Comparison of ENCODE assay signal across 8 cellular contexts in the genomic region with DNA sequence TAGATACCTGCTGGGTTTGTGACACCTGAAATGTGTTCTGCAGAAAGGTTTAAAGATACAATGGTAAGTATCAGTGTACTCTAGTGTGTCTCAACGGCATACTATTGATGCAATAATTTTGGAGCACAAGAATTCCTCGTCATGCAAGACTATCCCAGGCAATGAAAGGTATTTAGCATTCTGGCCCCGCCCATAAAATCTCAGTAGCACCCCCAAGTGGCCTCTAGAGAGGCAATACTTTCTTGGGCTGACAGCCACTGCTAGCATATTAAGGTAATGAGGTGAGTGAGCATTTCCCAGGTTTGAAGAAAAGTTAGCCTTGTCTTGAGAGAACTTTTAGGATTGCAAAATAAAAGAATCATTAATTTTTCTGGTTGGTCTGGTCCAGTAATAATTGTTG. TPM values are rescaled to one million over a fixed set of nuclear protein-coding genes. Genes with fewer than 3 reads are reported as not detected.
DNase-seq lines count a peak whose midpoint lies in the region; ATAC-seq and TF ChIP-seq lines count a peak whose summit lies in the region.

No MANE protein-coding gene starts in this region.

- H3K4me3 ChIP-seq in esophagus muscularis mucosa (no peak overlapping the region), colonic mucosa (no peak overlapping the region)

- no peak overlapping the region for H3K9ac ChIP-seq in colonic mucosa (ENCODE audit: low read depth in 2 of 2, low read length in 2 of 2)

- H3K4me1 Mint-ChIP-seq in Calu3 (ENCODE audit: low read depth, unreplicated experiment) = no peaks in the 10 kb centered on the region

- TF ChIP-seq EP300 in esophagus muscularis mucosa (IDR thresholded peaks at IDR 0.05) = no peak

- TF ChIP-seq POLR2A in esophagus muscularis mucosa (IDR thresholded peaks at IDR 0.05; ENCODE audit: low read depth) = no peak

- H3K27ac ChIP-seq in esophagus muscularis mucosa (replicated peaks in 1 of 4) = no peak overlapping the region
- H3K27ac ChIP-seq in colonic mucosa = no peak overlapping the region

- intact Hi-C loops in Calu3 (cut with micrococcal nuclease; ENCODE audit: unreplicated experiment) = no loop called here
- intact Hi-C loops in esophagus muscularis mucosa (cut with DNase I) = no loop called here
- intact Hi-C loops in colonic mucosa (cut with DNase I) = no loop called here

- peaks cover 0 to 3% (median 0%) of the 10 kb centered on the region in 4 donors for H3K27me3 ChIP-seq in esophagus muscularis mucosa
- H3K27me3 ChIP-seq in colonic mucosa = no peaks in the 10 kb centered on the region

- DNase-seq in Calu3 (peak; percentile 38), left kidney (ENCODE audit: low read depth, low spot score) (peak; percentile 43), cerebellar cortex (ENCODE audit: low spot score) (no peak), esophagus muscularis mucosa (ENCODE audit: extremely low spot score) (no peak), colonic mucosa (no peak)
- DNase-seq in NK-92 treated with Interleukin-12 subunit alpha and Interleukin-12 subunit beta, amount 100 ng/mL, for 24 hours (lab: John Stamatoyannopoulos, UW) = no peak

- H3K27ac Mint-ChIP-seq in Calu3 (ENCODE audit: unreplicated experiment) = no peak overlapping the region

- TF ChIP-seq CTCF in Calu3 (IDR thresholded peaks at IDR 0.05; ENCODE audit: unreplicated experiment) (no peak), esophagus muscularis mucosa (IDR thresholded peaks at IDR 0.05) (no peak), colonic mucosa (IDR thresholded peaks at IDR 0.05) (no peak)

- ATAC-seq in GM21360 (IDR thresholded peaks at IDR 0.05; ENCODE audit: unreplicated experiment) (peak; percentile 71), SK-N-SH treated with all-trans-retinoic acid at 6 μM for 48 hours (peak; percentile 74)

- 50% methylated on average over 3 of the region's 3 CpGs for WGBS in esophagus muscularis mucosa

- no peaks in the 10 kb centered on the region for H3K9me3 Mint-ChIP-seq in Calu3 (ENCODE audit: low read depth, unreplicated experiment)

- peaks cover 6% of the 10 kb centered on the region for H3K36me3 Mint-ChIP-seq in Calu3 (ENCODE audit: insufficient read depth, unreplicated experiment)

- no peaks in the 10 kb centered on the region for H3K27me3 Mint-ChIP-seq in Calu3 (ENCODE audit: unreplicated experiment)

- CTCF ChIA-PET in Calu3 (lab: Charles Lee) = no interaction called here

- H3K4me3 Mint-ChIP-seq in Calu3 (ENCODE audit: low read depth, unreplicated experiment) = no peak overlapping the region

- H3K4me1 ChIP-seq in esophagus muscularis mucosa (no peaks in the 10 kb centered on the region), colonic mucosa (no peaks in the 10 kb centered on the region)

- BruUV-seq in Calu3 (replicated peaks; lab: Mats Ljungman, UMichigan) = no TSS peak

- H3K36me3 ChIP-seq in esophagus muscularis mucosa (peaks cover 0 to 8% (median under 1%) of the 10 kb centered on the region in 4 donors), colonic mucosa (no peaks in the 10 kb centered on the region)

- H3K9me3 ChIP-seq in esophagus muscularis mucosa (no peaks in the 10 kb centered on the region), colonic mucosa (no peaks in the 10 kb centered on the region)

TF ChIP-seq in SK-N-SH treated with all-trans-retinoic acid at 6 μM for 48 hours, 23 proteins besides CTCF, POLR2A, EP300 and RAD21:
- TF ChIP-seq, protein P1, sequence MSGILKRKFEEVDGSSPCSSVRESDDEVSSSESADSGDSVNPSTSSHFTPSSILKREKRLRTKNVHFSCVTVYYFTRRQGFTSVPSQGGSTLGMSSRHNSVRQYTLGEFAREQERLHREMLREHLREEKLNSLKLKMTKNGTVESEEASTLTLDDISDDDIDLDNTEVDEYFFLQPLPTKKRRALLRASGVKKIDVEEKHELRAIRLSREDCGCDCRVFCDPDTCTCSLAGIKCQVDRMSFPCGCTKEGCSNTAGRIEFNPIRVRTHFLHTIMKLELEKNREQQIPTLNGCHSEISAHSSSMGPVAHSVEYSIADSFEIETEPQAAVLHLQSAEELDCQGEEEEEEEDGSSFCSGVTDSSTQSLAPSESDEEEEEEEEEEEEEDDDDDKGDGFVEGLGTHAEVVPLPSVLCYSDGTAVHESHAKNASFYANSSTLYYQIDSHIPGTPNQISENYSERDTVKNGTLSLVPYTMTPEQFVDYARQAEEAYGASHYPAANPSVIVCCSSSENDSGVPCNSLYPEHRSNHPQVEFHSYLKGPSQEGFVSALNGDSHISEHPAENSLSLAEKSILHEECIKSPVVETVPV (CRISPR knock-in tag; IDR thresholded peaks at IDR 0.05) = no peak
- TF ChIP-seq ARNTL (CRISPR knock-in tag; IDR thresholded peaks at IDR 0.05; ENCODE audit: borderline replicate concordance, low read depth) (no peak), CSDC2 (CRISPR knock-in tag; IDR thresholded peaks at IDR 0.05) (no peak), ZC3H10 (CRISPR knock-in tag; IDR thresholded peaks at IDR 0.05) (no peak), TCF4 (CRISPR knock-in tag; IDR thresholded peaks at IDR 0.05; ENCODE audit: borderline replicate concordance) (no peak), ZNF8 (CRISPR knock-in tag; IDR thresholded peaks at IDR 0.05) (no peak)
- TF ChIP-seq, protein P2, sequence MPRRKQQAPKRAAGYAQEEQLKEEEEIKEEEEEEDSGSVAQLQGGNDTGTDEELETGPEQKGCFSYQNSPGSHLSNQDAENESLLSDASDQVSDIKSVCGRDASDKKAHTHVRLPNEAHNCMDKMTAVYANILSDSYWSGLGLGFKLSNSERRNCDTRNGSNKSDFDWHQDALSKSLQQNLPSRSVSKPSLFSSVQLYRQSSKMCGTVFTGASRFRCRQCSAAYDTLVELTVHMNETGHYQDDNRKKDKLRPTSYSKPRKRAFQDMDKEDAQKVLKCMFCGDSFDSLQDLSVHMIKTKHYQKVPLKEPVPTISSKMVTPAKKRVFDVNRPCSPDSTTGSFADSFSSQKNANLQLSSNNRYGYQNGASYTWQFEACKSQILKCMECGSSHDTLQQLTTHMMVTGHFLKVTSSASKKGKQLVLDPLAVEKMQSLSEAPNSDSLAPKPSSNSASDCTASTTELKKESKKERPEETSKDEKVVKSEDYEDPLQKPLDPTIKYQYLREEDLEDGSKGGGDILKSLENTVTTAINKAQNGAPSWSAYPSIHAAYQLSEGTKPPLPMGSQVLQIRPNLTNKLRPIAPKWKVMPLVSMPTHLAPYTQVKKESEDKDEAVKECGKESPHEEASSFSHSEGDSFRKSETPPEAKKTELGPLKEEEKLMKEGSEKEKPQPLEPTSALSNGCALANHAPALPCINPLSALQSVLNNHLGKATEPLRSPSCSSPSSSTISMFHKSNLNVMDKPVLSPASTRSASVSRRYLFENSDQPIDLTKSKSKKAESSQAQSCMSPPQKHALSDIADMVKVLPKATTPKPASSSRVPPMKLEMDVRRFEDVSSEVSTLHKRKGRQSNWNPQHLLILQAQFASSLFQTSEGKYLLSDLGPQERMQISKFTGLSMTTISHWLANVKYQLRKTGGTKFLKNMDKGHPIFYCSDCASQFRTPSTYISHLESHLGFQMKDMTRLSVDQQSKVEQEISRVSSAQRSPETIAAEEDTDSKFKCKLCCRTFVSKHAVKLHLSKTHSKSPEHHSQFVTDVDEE (CRISPR knock-in tag; IDR thresholded peaks at IDR 0.05) = no peak
- TF ChIP-seq, protein P3, sequence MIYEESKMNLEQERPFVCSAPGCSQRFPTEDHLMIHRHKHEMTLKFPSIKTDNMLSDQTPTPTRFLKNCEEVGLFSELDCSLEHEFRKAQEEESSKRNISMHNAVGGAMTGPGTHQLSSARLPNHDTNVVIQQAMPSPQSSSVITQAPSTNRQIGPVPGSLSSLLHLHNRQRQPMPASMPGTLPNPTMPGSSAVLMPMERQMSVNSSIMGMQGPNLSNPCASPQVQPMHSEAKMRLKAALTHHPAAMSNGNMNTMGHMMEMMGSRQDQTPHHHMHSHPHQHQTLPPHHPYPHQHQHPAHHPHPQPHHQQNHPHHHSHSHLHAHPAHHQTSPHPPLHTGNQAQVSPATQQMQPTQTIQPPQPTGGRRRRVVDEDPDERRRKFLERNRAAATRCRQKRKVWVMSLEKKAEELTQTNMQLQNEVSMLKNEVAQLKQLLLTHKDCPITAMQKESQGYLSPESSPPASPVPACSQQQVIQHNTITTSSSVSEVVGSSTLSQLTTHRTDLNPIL (CRISPR knock-in tag; IDR thresholded peaks at IDR 0.05; ENCODE audit: low read depth) = no peak

RNA-seq across cellular contexts. Expression of a gene that starts 24.0 kb away (rescaled TPM):
- total RNA-seq in Calu3 (2022) (30.9 and 32.9 TPM in 2 replicates), esophagus muscularis mucosa (10 to 100 TPM; 17.0 to 22.4 (median 19.6) TPM), colonic mucosa (10 to 100 TPM; 12.3 to 22.2 TPM)

Comparison
In these comparisons a context has a peak if more than half of its experiments do, and no peak if none do; other contexts are left out.
1. DNase-seq: peak in Calu3 (single experiment) and left kidney (single experiment); none in cerebellar cortex (single experiment), esophagus muscularis mucosa (single experiment), NK-92 treated with Interleukin-12 subunit alpha and Interleukin-12 subunit beta, amount 100 ng/mL, for 24 hours (single experiment) and colonic mucosa (single experiment).